In the genomic region with DNA sequence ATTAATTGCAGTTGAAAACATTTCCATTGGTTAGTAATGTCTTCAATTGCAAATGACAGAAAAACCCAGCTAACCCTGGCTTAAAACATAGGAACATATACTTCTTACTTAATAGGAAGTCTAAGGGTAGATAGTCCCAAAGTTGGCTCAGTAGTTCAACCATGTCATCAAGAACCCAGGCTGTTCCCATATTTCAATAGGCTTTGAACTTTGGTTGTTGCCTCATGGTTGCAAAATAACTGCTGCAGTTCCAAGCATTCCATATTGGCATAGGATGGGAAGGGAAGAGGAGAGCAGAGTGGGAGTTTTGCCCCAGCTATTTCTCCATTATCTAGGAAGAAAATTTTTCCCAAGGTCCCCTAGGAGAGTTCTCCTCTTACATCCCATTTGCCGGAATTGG, we compare ENCODE assay signal across 1 cellular context.
TF ChIP-seq lines count a peak whose summit lies in the region.

No MANE protein-coding gene starts in this region.

TF ChIP-seq in SK-N-SH treated with all-trans-retinoic acid at 6 μM for 48 hours, 23 proteins besides CTCF, POLR2A, EP300 and RAD21 (continued from another document):
- TF ChIP-seq, protein P1, sequence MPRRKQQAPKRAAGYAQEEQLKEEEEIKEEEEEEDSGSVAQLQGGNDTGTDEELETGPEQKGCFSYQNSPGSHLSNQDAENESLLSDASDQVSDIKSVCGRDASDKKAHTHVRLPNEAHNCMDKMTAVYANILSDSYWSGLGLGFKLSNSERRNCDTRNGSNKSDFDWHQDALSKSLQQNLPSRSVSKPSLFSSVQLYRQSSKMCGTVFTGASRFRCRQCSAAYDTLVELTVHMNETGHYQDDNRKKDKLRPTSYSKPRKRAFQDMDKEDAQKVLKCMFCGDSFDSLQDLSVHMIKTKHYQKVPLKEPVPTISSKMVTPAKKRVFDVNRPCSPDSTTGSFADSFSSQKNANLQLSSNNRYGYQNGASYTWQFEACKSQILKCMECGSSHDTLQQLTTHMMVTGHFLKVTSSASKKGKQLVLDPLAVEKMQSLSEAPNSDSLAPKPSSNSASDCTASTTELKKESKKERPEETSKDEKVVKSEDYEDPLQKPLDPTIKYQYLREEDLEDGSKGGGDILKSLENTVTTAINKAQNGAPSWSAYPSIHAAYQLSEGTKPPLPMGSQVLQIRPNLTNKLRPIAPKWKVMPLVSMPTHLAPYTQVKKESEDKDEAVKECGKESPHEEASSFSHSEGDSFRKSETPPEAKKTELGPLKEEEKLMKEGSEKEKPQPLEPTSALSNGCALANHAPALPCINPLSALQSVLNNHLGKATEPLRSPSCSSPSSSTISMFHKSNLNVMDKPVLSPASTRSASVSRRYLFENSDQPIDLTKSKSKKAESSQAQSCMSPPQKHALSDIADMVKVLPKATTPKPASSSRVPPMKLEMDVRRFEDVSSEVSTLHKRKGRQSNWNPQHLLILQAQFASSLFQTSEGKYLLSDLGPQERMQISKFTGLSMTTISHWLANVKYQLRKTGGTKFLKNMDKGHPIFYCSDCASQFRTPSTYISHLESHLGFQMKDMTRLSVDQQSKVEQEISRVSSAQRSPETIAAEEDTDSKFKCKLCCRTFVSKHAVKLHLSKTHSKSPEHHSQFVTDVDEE (CRISPR knock-in tag; IDR thresholded peaks at IDR 0.05) = no peak
